In genomic region chr19:48330012-48330681, GRCh38 we compare ENCODE assay signal across 8 cellular contexts. TPM values are rescaled to one million over a fixed set of nuclear protein-coding genes. Genes with fewer than 3 reads are reported as not detected.
DNase-seq lines count a peak whose midpoint lies in the region; ATAC-seq and TF ChIP-seq lines count a peak whose summit lies in the region.

No MANE protein-coding gene starts in this region.

- H3K36me3 ChIP-seq in endodermal cell (ENCODE audit: control insufficient read depth, insufficient read depth, low read length) (no peaks in the 10 kb centered on the region), muscle layer of duodenum (ENCODE audit: control insufficient read depth in 1 of 2, insufficient read depth in 2 of 2, low read length in 2 of 2) (peaks cover 3 to 18% of the 10 kb centered on the region in 2 donors)

- H3K27ac ChIP-seq in endodermal cell (ENCODE audit: low read depth, low read length) (no peak overlapping the region), muscle layer of duodenum (ENCODE audit: low read length) (peak overlapping the region; percentile 54)

- peak overlapping the region; percentile 78 for H3K4me3 Mint-ChIP-seq in endodermal cell
- H3K4me3 Mint-ChIP-seq in stimulated activated effector memory CD8-positive, alpha-beta T cell treated with anti-CD3 and anti-CD28 coated beads, Interleukin-12 subunit alpha, Interleukin-12 subunit beta, amount 100 ng/mL, for 72 hours: peak overlapping the region; percentile 98

- DNase-seq in DMS79 (lab: John Stamatoyannopoulos, UW): peak; percentile 83
- DNase-seq in NCI-H526 (lab: John Stamatoyannopoulos, UW): peak; percentile 84 to 94
- peak; percentile 65 for DNase-seq in activated CD8-positive, alpha-beta memory T cell treated with anti-CD3 and anti-CD28 coated beads, Interleukin-2, amount 50 U/mL, for 1 hour (ENCODE audit: extremely low read depth)
- DNase-seq in endodermal cell: peak; percentile 94
- DNase-seq in stimulated activated effector memory CD8-positive, alpha-beta T cell treated with anti-CD3 and anti-CD28 coated beads, Interleukin-12 subunit alpha, Interleukin-12 subunit beta, amount 100 ng/mL, for 72 hours (ENCODE audit: low spot score in 2 of 2): peak; percentile 57 to 86

- H3K27ac Mint-ChIP-seq in endodermal cell: peak overlapping the region; percentile 93
- peak overlapping the region; percentile 90 for H3K27ac Mint-ChIP-seq in stimulated activated effector memory CD8-positive, alpha-beta T cell treated with anti-CD3 and anti-CD28 coated beads, Interleukin-12 subunit alpha, Interleukin-12 subunit beta, amount 100 ng/mL, for 72 hours

- H3K27me3 Mint-ChIP-seq in endodermal cell (ENCODE audit: insufficient read depth): peaks cover 29% of the 10 kb centered on the region

- 76 to 86% methylated on average over 35 to 41 of the region's 41 CpGs for WGBS in endodermal cell (ENCODE audit: insufficient coverage in 1 of 2, insufficient read length in 1 of 2), 2 experiments

- H3K4me1 Mint-ChIP-seq in endodermal cell: peaks cover 27% of the 10 kb centered on the region
- H3K4me1 Mint-ChIP-seq in stimulated activated effector memory CD8-positive, alpha-beta T cell treated with anti-CD3 and anti-CD28 coated beads, Interleukin-12 subunit alpha, Interleukin-12 subunit beta, amount 100 ng/mL, for 72 hours: peaks cover 85% of the 10 kb centered on the region

- TF ChIP-seq CTCF in endodermal cell (conservative IDR thresholded peaks at IDR 0.05): peak; percentile 52

- H3K4me3 ChIP-seq in endodermal cell (ENCODE audit: low read length): no peak overlapping the region
- peak overlapping the region; percentile 37 to 47 for H3K4me3 ChIP-seq in muscle layer of duodenum (ENCODE audit: low read depth in 1 of 2, low read length in 2 of 2)

- H3K9ac ChIP-seq in endodermal cell (ENCODE audit: extremely low read depth, low read length, poor library complexity, severe bottlenecking): no peak overlapping the region

- H3K9me3 ChIP-seq in endodermal cell (ENCODE audit: control insufficient read depth, low read length): peaks cover 7% of the 10 kb centered on the region
- H3K9me3 ChIP-seq in muscle layer of duodenum (ENCODE audit: control insufficient read depth in 1 of 2, low read length in 2 of 2): no peaks in the 10 kb centered on the region

- no peaks in the 10 kb centered on the region for H3K36me3 Mint-ChIP-seq in endodermal cell (ENCODE audit: low read depth)
- H3K36me3 Mint-ChIP-seq in stimulated activated effector memory CD8-positive, alpha-beta T cell treated with anti-CD3 and anti-CD28 coated beads, Interleukin-12 subunit alpha, Interleukin-12 subunit beta, amount 100 ng/mL, for 72 hours: peaks cover 89% of the 10 kb centered on the region

- H3K9me3 Mint-ChIP-seq in endodermal cell: peaks cover 4% of the 10 kb centered on the region
- no peaks in the 10 kb centered on the region for H3K9me3 Mint-ChIP-seq in stimulated activated effector memory CD8-positive, alpha-beta T cell treated with anti-CD3 and anti-CD28 coated beads, Interleukin-12 subunit alpha, Interleukin-12 subunit beta, amount 100 ng/mL, for 72 hours

- ATAC-seq in HG03097 (IDR thresholded peaks at IDR 0.05; ENCODE audit: low FRiP score, unreplicated experiment) (peak; percentile 20), HG03139 (IDR thresholded peaks at IDR 0.05; ENCODE audit: unreplicated experiment) (no peak)
- peak; percentile 53 for ATAC-seq in stimulated activated effector memory CD8-positive, alpha-beta T cell treated with anti-CD3 and anti-CD28 coated beads, Interleukin-12 subunit alpha, Interleukin-12 subunit beta, amount 100 ng/mL, for 72 hours

- H3K4me1 ChIP-seq in endodermal cell (ENCODE audit: control insufficient read depth, insufficient read depth, low read length) (peaks cover 4% of the 10 kb centered on the region), muscle layer of duodenum (ENCODE audit: control insufficient read depth in 1 of 2, insufficient read depth in 2 of 2, low read length in 2 of 2) (peaks cover 26 to 63% of the 10 kb centered on the region in 2 donors)

- H3K27me3 ChIP-seq in endodermal cell (ENCODE audit: control insufficient read depth, insufficient read depth, low read length, poor library complexity, severe bottlenecking) (no peaks in the 10 kb centered on the region), muscle layer of duodenum (ENCODE audit: low read depth, low read length) (no peaks in the 10 kb centered on the region)

RNA-seq across cellular contexts. Expression of gene EMP3, which starts 4.8 kb away (rescaled TPM):
- total RNA-seq in endodermal cell: 1 to 10 TPM; 3.5 TPM
- polyA plus RNA-seq in endodermal cell (2013, experiment 1 of 2): 38.7 TPM
- polyA plus RNA-seq in endodermal cell (2013, experiment 2 of 2): 37.9 TPM

RNA-seq across cellular contexts. Expression of gene TMEM143, which starts 33.6 kb away (rescaled TPM):
- total RNA-seq in endodermal cell: 10 to 100 TPM; 13.9 to 19.1 TPM
- 12.9 TPM for polyA plus RNA-seq in endodermal cell (2013, experiment 1 of 2)
- polyA plus RNA-seq in endodermal cell (2013, experiment 2 of 2): 11.9 TPM

RNA-seq across cellular contexts. Expression of gene SYNGR4, which starts 34.0 kb away (rescaled TPM):
- total RNA-seq in endodermal cell: not detected
- 0.96 TPM for polyA plus RNA-seq in endodermal cell (2013, experiment 1 of 2)
- polyA plus RNA-seq in endodermal cell (2013, experiment 2 of 2): not detected
